Comparison of ENCODE assay signal across 12 cellular contexts in genomic region chr19:5047251-5047935, GRCh38.
A peak's percentile ranks its signal among the peaks of the same experiment; 100 is the strongest.
DNase-seq lines count a peak whose midpoint lies in the region; ATAC-seq, FAIRE-seq and TF ChIP-seq lines count a peak whose summit lies in the region.
"Had no signal": no experiment of that assay in that cellular context is flagged by ENCODE, and none has a peak within 500 bp of the region (broad histone marks: within the 10 kb centered on the region; RNA-seq: fewer than 3 reads in every experiment).

No MANE protein-coding gene starts in this region.

- 93% methylated on average over 5 of the region's 39 CpGs for WGBS in A549 (ENCODE audit: missing lambda C conversion rate)

- no peak overlapping the region for H3K4me3 ChIP-seq in A549
- H3K4me3 ChIP-seq in PC-9: no peak overlapping the region
- H3K4me3 ChIP-seq in gastrocnemius medialis: no peak overlapping the region
- H3K4me3 ChIP-seq: cardiac muscle cell, SK-N-MC had no signal

- in situ Hi-C loops in gastrocnemius medialis (cut with MboI; ENCODE audit: low sequenced_read_pairs in 4 of 4): no loop called here

- H3K27ac ChIP-seq in A549: peak overlapping the region; percentile 94 to 98
- H3K27ac ChIP-seq in PC-9: peak overlapping the region; percentile 42
- peak overlapping the region; percentile 50 for H3K27ac ChIP-seq in epithelial cell of prostate
- H3K27ac ChIP-seq in gastrocnemius medialis: peak overlapping the region; percentile 58 to 83 (median 70)
- H3K27ac ChIP-seq: gastroesophageal sphincter, SK-N-MC had no signal

- H3K4me2 ChIP-seq in A549: peak overlapping the region; percentile 92
- peak overlapping the region; percentile 60 for H3K4me2 ChIP-seq in PC-9

- TF ChIP-seq CTCF in A549 (IDR thresholded peaks at IDR 0.05) (no peak), PC-9 (conservative IDR thresholded peaks at IDR 0.05) (no peak), gastrocnemius medialis (IDR thresholded peaks at IDR 0.05 in 4 of 5, conservative IDR thresholded peaks at IDR 0.05 in 1 of 5) (no peak)

- no peak overlapping the region for H2AFZ ChIP-seq in PC-9

- POLR2A ChIA-PET in A549 (lab: Yijun Ruan, JAX): no interaction called here
- POLR2A ChIA-PET in PC-9 (lab: Charles Lee; ENCODE audit: unreplicated experiment): no interaction called here

- TF ChIP-seq POLR2A in A549 (IDR thresholded peaks at IDR 0.05; ENCODE audit: low read length) (no peak), gastrocnemius medialis (IDR thresholded peaks at IDR 0.05) (no peak)

- no peak for FAIRE-seq in A549 (lab: Jason Lieb, UNC)

- DNase-seq in A549 (ENCODE audit: low read depth in 1 of 2, low spot score in 1 of 2) (no peak), PC-9 (no peak), epithelial cell of prostate (ENCODE audit: low read depth, low spot score) (no peak), gastrocnemius medialis (no peak), GM19240 (ENCODE audit: insufficient read length, low spot score) (no peak)
- DNase-seq: NCI-H1048 had no signal

- H3F3A ChIP-seq in PC-9 (ENCODE audit: insufficient read depth, low read depth): peaks cover 19% of the 10 kb centered on the region

- intact Hi-C loops in PC-9 (cut with micrococcal nuclease; ENCODE audit: unreplicated experiment) (loop anchor here (2.0 to 5.0 kb wide), 2 partner anchors 125 to 531 kb away; no protein-coding TSS in a partner anchor), gastrocnemius medialis (cut with DNase I; ENCODE audit: low total_unique reads) (loop anchor here (10.0 kb wide), 1 partner anchor 77 kb away; no protein-coding TSS in a partner anchor)

- no peak for TF ChIP-seq EP300 in A549 (IDR thresholded peaks at IDR 0.05)

- TF ChIP-seq RAD21 in A549 (conservative IDR thresholded peaks at IDR 0.05 in 1 of 2, IDR thresholded peaks at IDR 0.05 in 1 of 2): no peak

- H3K36me3 ChIP-seq in PC-9 (ENCODE audit: low read depth) (no peaks in the 10 kb centered on the region), gastrocnemius medialis (peaks cover 0 to 6% of the 10 kb centered on the region in 2 donors)

- H3K4me1 ChIP-seq in A549: peaks cover 50% of the 10 kb centered on the region
- peaks cover 36% of the 10 kb centered on the region for H3K4me1 ChIP-seq in PC-9 (replicated peaks; ENCODE audit: insufficient read depth)
- peaks cover 43 to 45% of the 10 kb centered on the region in 2 donors for H3K4me1 ChIP-seq in gastrocnemius medialis

- H3K9me2 ChIP-seq in PC-9 (ENCODE audit: insufficient read depth): no peaks in the 10 kb centered on the region

- ATAC-seq in A549 (no peak), gastrocnemius medialis (no peak), GM19324 (IDR thresholded peaks at IDR 0.05; ENCODE audit: low FRiP score, unreplicated experiment) (no peak), GM18520 (IDR thresholded peaks at IDR 0.05; ENCODE audit: unreplicated experiment) (no peak), HG03175 (IDR thresholded peaks at IDR 0.05; ENCODE audit: unreplicated experiment) (no peak)

- CTCF ChIA-PET in A549 (lab: Yijun Ruan, JAX): interaction anchor here (0.6 to 4.0 kb wide), 11 partner anchors 10 to 530 kb away, joined by 3 to 22 read pairs (median 4); no protein-coding TSS in a partner anchor
- CTCF ChIA-PET in PC-9 (lab: Charles Lee): no interaction called here

- H3K9me3 ChIP-seq in A549: no peaks in the 10 kb centered on the region
- no peaks in the 10 kb centered on the region for H3K9me3 ChIP-seq in PC-9 (ENCODE audit: insufficient read depth, low read depth)
- no peaks in the 10 kb centered on the region for H3K9me3 ChIP-seq in gastrocnemius medialis
- H3K9me3 ChIP-seq: gastroesophageal sphincter had no signal

- H3K27me3 ChIP-seq in PC-9 (ENCODE audit: insufficient read depth, low read depth) (no peaks in the 10 kb centered on the region), gastrocnemius medialis (no peaks in the 10 kb centered on the region)
- H3K27me3 ChIP-seq: cardiac muscle cell, gastroesophageal sphincter had no signal

- H4K20me1 ChIP-seq in PC-9 (ENCODE audit: insufficient read depth): no peaks in the 10 kb centered on the region; the same call in 1 of the 2 replicates

- no peaks in the 10 kb centered on the region for H3K79me2 ChIP-seq in PC-9 (ENCODE audit: low read depth)

- BruUV-seq in PC-9 (replicated peaks; lab: Mats Ljungman, UMichigan): no TSS peak

TF ChIP-seq in A549, 52 proteins besides CTCF, POLR2A, EP300 and RAD21:
- no peak for TF ChIP-seq GATA3 (IDR thresholded peaks at IDR 0.05; ENCODE audit: borderline replicate concordance)

Comparison
In these comparisons a context has a peak if more than half of its experiments do, and no peak if none do; other contexts are left out.
1. H3K27ac ChIP-seq: peak in every context shown above with its lines; median percentile 96 in A549; 70 in gastrocnemius medialis; 50 in epithelial cell of prostate; 42 in PC-9.